Comparison of ENCODE assay signal across 1 cellular context in genomic region chr22:28181332-28181731, GRCh38.
TF ChIP-seq lines count a peak whose summit lies in the region.

No MANE protein-coding gene starts in this region.

TF ChIP-seq in IMR-90, 13 proteins besides CTCF, POLR2A, EP300 and RAD21 (continued from another document):
- TF ChIP-seq USF2 (IDR thresholded peaks at IDR 0.05; ENCODE audit: low read depth, low read length) (no peak), RCOR1 (IDR thresholded peaks at IDR 0.05; ENCODE audit: insufficient replicate concordance, low read length) (no peak), CHD1 (IDR thresholded peaks at IDR 0.05; ENCODE audit: low read depth, low read length) (no peak)
